9 cellular contexts compared by ENCODE assay signal in genomic region chr20:20369353-20370086, GRCh38. TPM values are rescaled to one million over a fixed set of nuclear protein-coding genes. Genes with fewer than 3 reads are reported as not detected.
A peak's percentile ranks its signal among the peaks of the same experiment; 100 is the strongest.
DNase-seq lines count a peak whose midpoint lies in the region; TF ChIP-seq lines count a peak whose summit lies in the region.
"Had no signal": no experiment of that assay in that cellular context is flagged by ENCODE, and none has a peak within 500 bp of the region (broad histone marks: within the 10 kb centered on the region; RNA-seq: fewer than 3 reads in every experiment).

No MANE protein-coding gene starts in this region.

- in situ Hi-C loops in GM23248 (cut with MboI): loop anchor here (10.0 kb wide), 1 partner anchor 185 kb away; no protein-coding TSS in a partner anchor

- H3F3A ChIP-seq in GM23248 (ENCODE audit: insufficient read depth): no peaks in the 10 kb centered on the region

- H3K27me3 Mint-ChIP-seq in dendritic cell treated with granulocyte-macrophage colony-stimulating factor and Interleukin-4, amounts not matched to agents 40 ng/mL and 50 ng/mL, for 4 days: peaks cover 84% of the 10 kb centered on the region

- H2AFZ ChIP-seq in parathyroid adenoma (no peak overlapping the region), GM23248 (no peak overlapping the region)

- H3K27me3 ChIP-seq in parathyroid adenoma (ENCODE audit: control insufficient read depth, insufficient read depth, low read length): no peaks in the 10 kb centered on the region
- H3K27me3 ChIP-seq in GM23248 (replicated peaks; ENCODE audit: insufficient read depth): peaks cover 60% of the 10 kb centered on the region

- H3K9me3 ChIP-seq in parathyroid adenoma (ENCODE audit: control insufficient read depth, low read length): no peaks in the 10 kb centered on the region
- no peaks in the 10 kb centered on the region for H3K9me3 ChIP-seq in GM23248 (ENCODE audit: low read depth)
- H3K9me3 ChIP-seq: thoracic aorta had no signal

- H4K20me1 ChIP-seq in GM23248 (ENCODE audit: insufficient read depth): no peaks in the 10 kb centered on the region

- peak overlapping the region; percentile 53 for H3K4me2 ChIP-seq in parathyroid adenoma (ENCODE audit: low read length)
- no peak overlapping the region for H3K4me2 ChIP-seq in GM23248 (ENCODE audit: unreplicated experiment)

- H3K9me2 ChIP-seq in GM23248 (ENCODE audit: insufficient read depth): no peaks in the 10 kb centered on the region

- no peaks in the 10 kb centered on the region for H3K9me3 Mint-ChIP-seq in dendritic cell treated with granulocyte-macrophage colony-stimulating factor and Interleukin-4, amounts not matched to agents 40 ng/mL and 50 ng/mL, for 4 days

- H3K4me3 Mint-ChIP-seq in dendritic cell treated with granulocyte-macrophage colony-stimulating factor and Interleukin-4, amounts not matched to agents 40 ng/mL and 50 ng/mL, for 4 days: peak overlapping the region; percentile 4

- peak; percentile 8 for DNase-seq in NCI-H1694 (lab: John Stamatoyannopoulos, UW)
- DNase-seq in NCI-H1694 treated with DMSO at 0.1 percent for 48 hours (lab: John Stamatoyannopoulos, UW): no peak
- DNase-seq in NCI-H510A treated with DMSO at 0.1 percent for 48 hours (lab: John Stamatoyannopoulos, UW): peak; percentile 74
- no peak for DNase-seq in GM23248
- DNase-seq in stimulated activated CD4-positive, alpha-beta T cell treated with anti-CD3 and anti-CD28 coated beads, Interleukin-12 subunit alpha, Interleukin-12 subunit beta, amount 100 ng/mL, for 4 hours: no peak
- DNase-seq in GF-D8 (lab: John Stamatoyannopoulos, UW): no peak

- H3K27ac ChIP-seq in parathyroid adenoma (no peak overlapping the region), GM23248 (no peak overlapping the region)
- H3K27ac ChIP-seq: thoracic aorta had no signal

- H3K9ac ChIP-seq in parathyroid adenoma: no peak overlapping the region
- no peak overlapping the region for H3K9ac ChIP-seq in GM23248

- 32 to 33% methylated on average over 51 to 58 of the region's 69 CpGs for WGBS in GM23248 (ENCODE audit: low coverage in 1 of 2, low lambda C conversion rate in 2 of 2, missing lambda C conversion rate in 2 of 2), 2 experiments

- H3K36me3 Mint-ChIP-seq in dendritic cell treated with granulocyte-macrophage colony-stimulating factor and Interleukin-4, amounts not matched to agents 40 ng/mL and 50 ng/mL, for 4 days (ENCODE audit: low read depth): no peaks in the 10 kb centered on the region

- H3K4me1 Mint-ChIP-seq in dendritic cell treated with granulocyte-macrophage colony-stimulating factor and Interleukin-4, amounts not matched to agents 40 ng/mL and 50 ng/mL, for 4 days (ENCODE audit: low read depth): peaks cover 20% of the 10 kb centered on the region

- TF ChIP-seq CTCF in parathyroid adenoma (IDR thresholded peaks at IDR 0.05): no peak

- no peaks in the 10 kb centered on the region for H3K79me2 ChIP-seq in parathyroid adenoma
- no peaks in the 10 kb centered on the region for H3K79me2 ChIP-seq in GM23248 (ENCODE audit: insufficient read depth)

- no peaks in the 10 kb centered on the region for H3K4me1 ChIP-seq in parathyroid adenoma
- peaks cover 4% of the 10 kb centered on the region; the same call in 1 of the 2 replicates for H3K4me1 ChIP-seq in GM23248 (ENCODE audit: insufficient read depth)

- H3K4me3 ChIP-seq in parathyroid adenoma (ENCODE audit: low read depth, low read length): no peak overlapping the region
- no peak overlapping the region for H3K4me3 ChIP-seq in GM23248

- no peak overlapping the region for H3K27ac Mint-ChIP-seq in dendritic cell treated with granulocyte-macrophage colony-stimulating factor and Interleukin-4, amounts not matched to agents 40 ng/mL and 50 ng/mL, for 4 days

- H3K36me3 ChIP-seq in parathyroid adenoma (ENCODE audit: control insufficient read depth, insufficient read depth, low read length) (no peaks in the 10 kb centered on the region), GM23248 (ENCODE audit: low read depth) (no peaks in the 10 kb centered on the region)
- H3K36me3 ChIP-seq: thoracic aorta had no signal

- intact Hi-C loops in dendritic cell treated with granulocyte-macrophage colony-stimulating factor and Interleukin-4, amounts not matched to agents 40 ng/mL and 50 ng/mL, for 4 days (cut with micrococcal nuclease): loop anchor here (10.0 kb wide), 1 partner anchor 95 kb away; no protein-coding TSS in a partner anchor

RNA-seq across cellular contexts. Expression of gene INSM1, which starts 1.6 kb away (rescaled TPM):
- not detected in 2 replicates for total RNA-seq in GM23248 (2014; rRNA removed; shearing (Covaris generic))
- not detected in 2 replicates for polyA plus RNA-seq in GM23248 (2016; fragmentation: Nextera tagmentation; extraction: Ambion mirVana)
- total RNA-seq: thoracic aorta had no signal

Comparison
In these comparisons a context has a peak if more than half of its experiments do, and no peak if none do; other contexts are left out.
1. DNase-seq: peak in NCI-H1694 (single experiment) and NCI-H510A treated with DMSO at 0.1 percent for 48 hours (single experiment); none in NCI-H1694 treated with DMSO at 0.1 percent for 48 hours (single experiment), GM23248 (single experiment), stimulated activated CD4-positive, alpha-beta T cell treated with anti-CD3 and anti-CD28 coated beads, Interleukin-12 subunit alpha, Interleukin-12 subunit beta, amount 100 ng/mL, for 4 hours (single experiment) and GF-D8 (single experiment).